In genomic region chr5:117692606-117693005, GRCh38 we compare ENCODE assay signal across 7 cellular contexts.
"Had no signal": no experiment of that assay in that cellular context is flagged by ENCODE, and none has a peak within 500 bp of the region (broad histone marks: within the 10 kb centered on the region; RNA-seq: fewer than 3 reads in every experiment).

No MANE protein-coding gene starts in this region.

- H3K4me2 ChIP-seq: KMS-11 had no signal

- ATAC-seq: HepG2, K562 had no signal

- H3K27ac ChIP-seq: HL-60, KMS-11 had no signal

- H3K9ac ChIP-seq: KMS-11 had no signal

- DNase-seq: IMR-90, KBM-7, KG1 had no signal

- H3K4me3 ChIP-seq: K562 had no signal
